In genomic region chr7:1109581-1110310, GRCh38 we compare ENCODE assay signal across 1 cellular context.
TF ChIP-seq lines count a peak whose summit lies in the region.

No MANE protein-coding gene starts in this region.

TF ChIP-seq in H1, 55 proteins besides CTCF, POLR2A, EP300 and RAD21:
- no peak for TF ChIP-seq SIRT6 (IDR thresholded peaks at IDR 0.05; ENCODE audit: low read length)
- TF ChIP-seq, protein P1, sequence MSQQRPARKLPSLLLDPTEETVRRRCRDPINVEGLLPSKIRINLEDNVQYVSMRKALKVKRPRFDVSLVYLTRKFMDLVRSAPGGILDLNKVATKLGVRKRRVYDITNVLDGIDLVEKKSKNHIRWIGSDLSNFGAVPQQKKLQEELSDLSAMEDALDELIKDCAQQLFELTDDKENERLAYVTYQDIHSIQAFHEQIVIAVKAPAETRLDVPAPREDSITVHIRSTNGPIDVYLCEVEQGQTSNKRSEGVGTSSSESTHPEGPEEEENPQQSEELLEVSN (IDR thresholded peaks at IDR 0.05): 0 out of 2 replicates have a peak, but pooled peaks have one; percentile 42
